22 cellular contexts compared by ENCODE assay signal in the genomic region with DNA sequence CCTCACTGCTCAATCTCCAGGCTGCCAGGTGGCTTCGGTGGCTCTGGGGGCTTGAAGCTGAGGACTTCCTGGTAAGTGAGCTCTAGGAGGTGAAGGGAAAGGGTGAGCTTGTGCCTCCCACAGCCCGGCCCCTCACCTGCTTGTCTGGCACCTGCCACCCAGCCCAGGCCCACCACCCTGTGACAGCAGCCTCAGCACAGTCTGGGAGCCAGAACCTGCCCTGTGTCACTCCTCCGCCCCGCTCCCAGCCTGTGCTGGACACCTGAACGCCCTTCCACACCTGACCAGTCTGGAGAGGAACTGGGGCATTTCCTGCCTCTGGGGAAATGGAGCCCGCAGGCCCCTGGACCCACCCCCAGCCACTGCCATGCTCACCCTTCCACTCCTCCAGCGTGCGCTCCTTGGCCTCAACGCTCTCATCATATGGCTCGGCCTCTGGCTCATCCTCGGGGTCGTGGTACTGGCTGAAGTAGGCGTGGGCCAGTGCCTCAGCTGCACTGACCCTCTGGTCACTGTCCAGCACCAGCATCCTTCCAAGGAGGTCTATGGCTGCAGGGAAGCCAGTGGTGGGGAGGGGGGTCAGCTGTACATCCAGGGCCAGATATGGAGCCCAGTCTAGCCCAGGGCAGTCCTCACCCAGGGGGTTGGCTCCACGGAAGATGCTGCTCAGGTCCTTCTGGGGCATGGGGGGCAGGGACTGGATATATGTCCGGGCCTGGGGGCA. TPM values are rescaled to one million over a fixed set of nuclear protein-coding genes. Genes with fewer than 3 reads are reported as not detected.
DNase-seq lines count a peak whose midpoint lies in the region; ATAC-seq and TF ChIP-seq lines count a peak whose summit lies in the region.
"Had no signal": no experiment of that assay in that cellular context is flagged by ENCODE, and none has a peak within 500 bp of the region (broad histone marks: within the 10 kb centered on the region; RNA-seq: fewer than 3 reads in every experiment).

No MANE protein-coding gene starts in this region.

- peak overlapping the region; percentile 17; the same call in 1 of the 2 replicates for H3K4me2 ChIP-seq in BLaER1

- H3K4me3 Mint-ChIP-seq in neural crest cell = peak overlapping the region; percentile 61
- H3K4me3 Mint-ChIP-seq in activated CD8-positive, alpha-beta T cell treated with anti-CD3 and anti-CD28 coated beads, Interleukin-2, amount 10 ng/mL, durations not matched to agents 7 days and 5 days = no peak overlapping the region
- H3K4me3 Mint-ChIP-seq: CD8-positive, alpha-beta T cell; H9 had no signal

- H3K4me1 ChIP-seq in BLaER1 = peaks cover 60% of the 10 kb centered on the region
- H3K4me1 ChIP-seq in heart left ventricle = peaks cover 6 to 63% (median 34%) of the 10 kb centered on the region in 12 donors

- no peak for ATAC-seq in activated CD8-positive, alpha-beta T cell treated with anti-CD3 and anti-CD28 coated beads, Interleukin-2, amount 10 ng/mL, durations not matched to agents 7 days and 5 days
- no peak for ATAC-seq in heart left ventricle
- ATAC-seq: CD8-positive, alpha-beta T cell had no signal

- H3K9me3 Mint-ChIP-seq in neural crest cell = no peaks in the 10 kb centered on the region
- H3K9me3 Mint-ChIP-seq in activated CD8-positive, alpha-beta T cell treated with anti-CD3 and anti-CD28 coated beads, Interleukin-2, amount 10 ng/mL, durations not matched to agents 7 days and 5 days (ENCODE audit: insufficient read depth) = no peaks in the 10 kb centered on the region
- H3K9me3 Mint-ChIP-seq: CD8-positive, alpha-beta T cell had no signal

- H3K9me3 ChIP-seq in BLaER1 (peaks cover 9% of the 10 kb centered on the region; the same call in 1 of the 2 replicates), heart left ventricle (no peaks in the 10 kb centered on the region)

- CTCF ChIA-PET in activated CD8-positive, alpha-beta T cell treated with anti-CD3 and anti-CD28 coated beads, Interleukin-2, amount 10 ng/mL, durations not matched to agents 7 days and 5 days (lab: Charles Lee) = no interaction called here

- TF ChIP-seq POLR2A in heart left ventricle (IDR thresholded peaks at IDR 0.05) = no peak

- DNase-seq in neural crest cell (ENCODE audit: low read depth, low spot score) (no peak), heart left ventricle (no peak), GM03348 (ENCODE audit: low spot score) (no peak)
- no peak for DNase-seq in activated CD8-positive, alpha-beta T cell treated with anti-CD3 and anti-CD28 coated beads, Interleukin-2, amount 10 ng/mL, durations not matched to agents 7 days and 5 days
- DNase-seq: C1 segment of cervical spinal cord; Calu3; CD8-positive, alpha-beta T cell; DMS153; GM23248; H9; Karpas-422; MV-4-11; NCI-H1694; NCI-H2081; NCI-H2171; NCI-H345; NCI-H524 treated with DMSO at 0.1 percent for 48 hours; NCI-H82; Right ventricle myocardium superior had no signal

- 83 to 89% (median 85%) methylated on average over 3 to 15 of the region's 15 CpGs for WGBS in heart left ventricle, 4 donors

- H3K27ac Mint-ChIP-seq in neural crest cell (ENCODE audit: unreplicated experiment) = no peak overlapping the region
- H3K27ac Mint-ChIP-seq in activated CD8-positive, alpha-beta T cell treated with anti-CD3 and anti-CD28 coated beads, Interleukin-2, amount 10 ng/mL, durations not matched to agents 7 days and 5 days = no peak overlapping the region
- H3K27ac Mint-ChIP-seq: CD8-positive, alpha-beta T cell; H9 had no signal

- H3K4me1 Mint-ChIP-seq in neural crest cell = peaks cover 5% of the 10 kb centered on the region
- H3K4me1 Mint-ChIP-seq in activated CD8-positive, alpha-beta T cell treated with anti-CD3 and anti-CD28 coated beads, Interleukin-2, amount 10 ng/mL, durations not matched to agents 7 days and 5 days (ENCODE audit: low read depth) = peaks cover 22% of the 10 kb centered on the region

- H3K27ac ChIP-seq in BLaER1 (no peak overlapping the region), heart left ventricle (no peak overlapping the region)
- H3K27ac ChIP-seq: GM23248, HL-60 had no signal

- peaks cover 20% of the 10 kb centered on the region for H3K27me3 Mint-ChIP-seq in neural crest cell (ENCODE audit: low read depth)
- peaks cover 7% of the 10 kb centered on the region for H3K27me3 Mint-ChIP-seq in activated CD8-positive, alpha-beta T cell treated with anti-CD3 and anti-CD28 coated beads, Interleukin-2, amount 10 ng/mL, durations not matched to agents 7 days and 5 days (ENCODE audit: low read depth)

- no peak for TF ChIP-seq EP300 in Ishikawa (IDR thresholded peaks at IDR 0.05; ENCODE audit: borderline replicate concordance)

- TF ChIP-seq RAD21 in Ishikawa (IDR thresholded peaks at IDR 0.05; ENCODE audit: low read depth) = no peak

- no peak overlapping the region for H3K4me3 ChIP-seq in BLaER1
- no peak overlapping the region for H3K4me3 ChIP-seq in heart left ventricle
- H3K4me3 ChIP-seq: GM23248 had no signal

- H3K36me3 ChIP-seq in BLaER1 (peaks cover 24% of the 10 kb centered on the region), heart left ventricle (no peaks in the 10 kb centered on the region)

- TF ChIP-seq CTCF in neural crest cell (conservative IDR thresholded peaks at IDR 0.05) (no peak), heart left ventricle (IDR thresholded peaks at IDR 0.05) (no peak)

- H4K20me1 ChIP-seq in BLaER1 = peaks cover 18% of the 10 kb centered on the region; the same call in 1 of the 2 replicates

- intact Hi-C loops in heart left ventricle (cut with DNase I) = no loop called here

- POLR2A ChIA-PET in activated CD8-positive, alpha-beta T cell treated with anti-CD3 and anti-CD28 coated beads, Interleukin-2, amount 10 ng/mL, durations not matched to agents 7 days and 5 days (lab: Charles Lee) = no interaction called here

- H3K9ac ChIP-seq in BLaER1 = 0 out of 2 replicates have a peak overlapping the region, but pooled peaks have one; percentile 10
- H3K9ac ChIP-seq: GM23248 had no signal

- H3K27me3 ChIP-seq in BLaER1 (no peaks in the 10 kb centered on the region), heart left ventricle (peaks cover 0 to 21% (median 0%) of the 10 kb centered on the region in 9 donors)

- H3K36me3 Mint-ChIP-seq in neural crest cell (ENCODE audit: low read depth) = no peaks in the 10 kb centered on the region
- no peaks in the 10 kb centered on the region for H3K36me3 Mint-ChIP-seq in activated CD8-positive, alpha-beta T cell treated with anti-CD3 and anti-CD28 coated beads, Interleukin-2, amount 10 ng/mL, durations not matched to agents 7 days and 5 days (ENCODE audit: low read depth)
- H3K36me3 Mint-ChIP-seq: CD8-positive, alpha-beta T cell had no signal

TF ChIP-seq in Ishikawa, 13 proteins besides CTCF, POLR2A, EP300 and RAD21 (continues in another document):
- TF ChIP-seq TAF1 (IDR thresholded peaks at IDR 0.05; ENCODE audit: low read depth) = no peak
- no peak for TF ChIP-seq CREB1 (IDR thresholded peaks at IDR 0.05; ENCODE audit: low read depth)
- TF ChIP-seq, protein P1, sequence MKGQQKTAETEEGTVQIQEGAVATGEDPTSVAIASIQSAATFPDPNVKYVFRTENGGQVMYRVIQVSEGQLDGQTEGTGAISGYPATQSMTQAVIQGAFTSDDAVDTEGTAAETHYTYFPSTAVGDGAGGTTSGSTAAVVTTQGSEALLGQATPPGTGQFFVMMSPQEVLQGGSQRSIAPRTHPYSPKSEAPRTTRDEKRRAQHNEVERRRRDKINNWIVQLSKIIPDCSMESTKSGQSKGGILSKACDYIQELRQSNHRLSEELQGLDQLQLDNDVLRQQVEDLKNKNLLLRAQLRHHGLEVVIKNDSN (IDR thresholded peaks at IDR 0.05) = no peak

RNA-seq across cellular contexts. Expression of gene MAPK12, which starts 3.6 kb away (rescaled TPM):
- total RNA-seq in neural crest cell (45.1 and 46.5 TPM in 2 replicates), heart left ventricle (10 to 100 TPM; 12.2 to 18.0 (median 15.5) TPM)
- 1 to 10 TPM; 4.8 to 5.3 TPM for total RNA-seq in activated CD8-positive, alpha-beta T cell treated with anti-CD3 and anti-CD28 coated beads, Interleukin-2, amount 10 ng/mL, durations not matched to agents 7 days and 5 days
- polyA plus RNA-seq in heart left ventricle = 10 to 100 TPM; 11.6 to 17.9 TPM

RNA-seq across cellular contexts. Expression of gene MAPK11, which starts 5.1 kb away (rescaled TPM):
- total RNA-seq in neural crest cell (15.9 and 16.3 TPM in 2 replicates), heart left ventricle (10 to 100 TPM in 1 of 9 donors, 1 to 10 TPM in 8; 5.0 to 12.1 (median 7.0) TPM)
- total RNA-seq in activated CD8-positive, alpha-beta T cell treated with anti-CD3 and anti-CD28 coated beads, Interleukin-2, amount 10 ng/mL, durations not matched to agents 7 days and 5 days = 10 to 100 TPM; 10.4 to 11.8 TPM
- polyA plus RNA-seq in heart left ventricle = 1 to 10 TPM; 7.8 to 9.9 TPM

RNA-seq across cellular contexts. Expression of gene HDAC10, which starts 14.0 kb away (rescaled TPM):
- total RNA-seq in neural crest cell (49.9 and 52.9 TPM in 2 replicates), heart left ventricle (10 to 100 TPM in 6 of 9 donors, 1 to 10 TPM in 3; 6.8 to 22.4 (median 10.9) TPM)
- total RNA-seq in activated CD8-positive, alpha-beta T cell treated with anti-CD3 and anti-CD28 coated beads, Interleukin-2, amount 10 ng/mL, durations not matched to agents 7 days and 5 days = 10 to 100 TPM; 71.4 to 75.9 TPM
- 1 to 10 TPM; 6.2 to 10.0 TPM for polyA plus RNA-seq in heart left ventricle

RNA-seq across cellular contexts. Expression of gene TUBGCP6, which starts 20.3 kb away (rescaled TPM):
- total RNA-seq in neural crest cell (48.8 and 54.4 TPM in 2 replicates), heart left ventricle (10 to 100 TPM; 14.1 to 28.8 (median 18.1) TPM)
- 10 to 100 TPM; 53.2 to 58.1 TPM for total RNA-seq in activated CD8-positive, alpha-beta T cell treated with anti-CD3 and anti-CD28 coated beads, Interleukin-2, amount 10 ng/mL, durations not matched to agents 7 days and 5 days
- polyA plus RNA-seq in heart left ventricle = 10 to 100 TPM; 11.6 to 17.7 TPM

RNA-seq across cellular contexts. Expression of gene PLXNB2, which starts 42.3 kb away (rescaled TPM):
- total RNA-seq in neural crest cell (128 and 130 TPM in 2 replicates), heart left ventricle (100 to 1,000 TPM in 2 of 9 donors, 10 to 100 TPM in 7; 44.4 to 139 (median 57.9) TPM)
- total RNA-seq in activated CD8-positive, alpha-beta T cell treated with anti-CD3 and anti-CD28 coated beads, Interleukin-2, amount 10 ng/mL, durations not matched to agents 7 days and 5 days = 10 to 100 TPM; 48.4 to 49.9 TPM
- 10 to 100 TPM; 35.1 to 40.3 TPM for polyA plus RNA-seq in heart left ventricle
